8 cellular contexts compared by ENCODE assay signal in genomic region chr3:152961323-152961722, GRCh38.
DNase-seq lines count a peak whose midpoint lies in the region; ATAC-seq, FAIRE-seq and TF ChIP-seq lines count a peak whose summit lies in the region.

No MANE protein-coding gene starts in this region.

- H3K4me1 ChIP-seq in GM12878 (ENCODE audit: control insufficient read depth, insufficient read depth, low read length) (no peaks in the 10 kb centered on the region), mucosa of descending colon (ENCODE audit: low read depth) (no peaks in the 10 kb centered on the region)

- TF ChIP-seq RAD21 in GM12878 (IDR thresholded peaks at IDR 0.05; ENCODE audit: insufficient read depth, low read depth, low read length), result peak; percentile 71

- H3K79me2 ChIP-seq in GM12878 (ENCODE audit: control insufficient read depth, insufficient read depth, low read length), result no peaks in the 10 kb centered on the region

- peak; percentile 63 for DNase-seq in GM12865 (ENCODE audit: low read depth)
- DNase-seq in GM12878 (ENCODE audit: low read depth, low spot score), result peak; percentile 5
- peak in 1 of 3 donors; percentile 64 for DNase-seq in mucosa of descending colon
- no peak for DNase-seq in T-helper 9 cell
- no peak for DNase-seq in superior temporal gyrus (ENCODE audit: extremely low spot score)

- TF ChIP-seq EP300 in GM12878 (IDR thresholded peaks at IDR 0.05; ENCODE audit: borderline replicate concordance in 1 of 2, control insufficient read depth in 1 of 2, low read depth in 2 of 2, low read length in 2 of 2), result no peak

- FAIRE-seq in GM12878 (lab: Jason Lieb, UNC), result peak; percentile 41

- CTCF ChIA-PET in GM12878 (lab: Yijun Ruan, JAX), result interaction anchor here (0.9 to 1.5 kb wide), 2 partner anchors 387 to 439 kb away, joined by 3 to 4 read pairs; no protein-coding TSS in a partner anchor

- no peak overlapping the region for H3K4me2 ChIP-seq in GM12878 (ENCODE audit: control insufficient read depth, insufficient read depth)

- no peaks in the 10 kb centered on the region for H3K27me3 ChIP-seq in GM12878 (replicated peaks in 1 of 2; ENCODE audit: control insufficient read depth in 2 of 2, insufficient read depth in 2 of 2, low read length in 1 of 2)

- POLR2A ChIA-PET in GM12878 (lab: Charles Lee), result no interaction called here

- H2AFZ ChIP-seq in GM12878 (ENCODE audit: control insufficient read depth, low read depth, low read length), result no peak overlapping the region

- H3K9ac ChIP-seq in GM12878 (ENCODE audit: control insufficient read depth, insufficient read depth, low read length), result no peak overlapping the region

- no peak overlapping the region for H3K27ac ChIP-seq in GM12878 (ENCODE audit: control insufficient read depth, insufficient read depth)

- 2% methylated on average over 2 of the region's 2 CpGs for WGBS in GM12878 (ENCODE audit: insufficient coverage, insufficient replicate concordance, low lambda C conversion rate, missing lambda C conversion rate)

- no TSS peak for BruUV-seq in GM12878 (replicated peaks; lab: Mats Ljungman, UMichigan)

- no peak overlapping the region for H3K4me3 ChIP-seq in GM12865 (ENCODE audit: low read depth, low read length)
- H3K4me3 ChIP-seq in GM12878, result no peak overlapping the region
- H3K4me3 ChIP-seq in mucosa of descending colon, result no peak overlapping the region

- TF ChIP-seq POLR2A in GM12878 (IDR thresholded peaks at IDR 0.05; ENCODE audit: low read depth, low read length), result no peak

- in situ Hi-C loops in GM12878 (cut with MboI), result no loop called here

- H3K9me3 ChIP-seq in GM12878 (replicated peaks; ENCODE audit: control insufficient read depth, insufficient read depth, low read length), result no peaks in the 10 kb centered on the region
- H3K9me3 ChIP-seq in mucosa of descending colon, result no peaks in the 10 kb centered on the region

- intact Hi-C loops in GM12878 (cut with micrococcal nuclease; ENCODE audit: unreplicated experiment), result loop anchor here (2.0 to 10.0 kb wide), 2 partner anchors 267 to 487 kb away; no protein-coding TSS in a partner anchor
- intact Hi-C loops in mucosa of descending colon (cut with DNase I, micrococcal nuclease), result no loop called here

- SMC1A ChIA-PET in GM12878 (lab: Charles Lee; ENCODE audit: uncharacterized antibody, unreplicated experiment), result interaction anchor here (0.9 kb wide), 1 partner anchor 266 kb away, joined by 5 read pairs; no protein-coding TSS in a partner anchor

- ATAC-seq in HG03342 (IDR thresholded peaks at IDR 0.05; ENCODE audit: unreplicated experiment) (peak; percentile 69), GM12878 (peak; percentile 67), mucosa of descending colon (peak; percentile 72), GM21526 (IDR thresholded peaks at IDR 0.05; ENCODE audit: low FRiP score, unreplicated experiment) (no peak), GM19455 (IDR thresholded peaks at IDR 0.05; ENCODE audit: unreplicated experiment) (no peak)

- RAD21 ChIA-PET in GM12878 (lab: Charles Lee; ENCODE audit: unreplicated experiment), result no interaction called here

- H4K20me1 ChIP-seq in GM12878 (ENCODE audit: control insufficient read depth, insufficient read depth), result no peaks in the 10 kb centered on the region

- no peaks in the 10 kb centered on the region for H3K36me3 ChIP-seq in GM12878 (ENCODE audit: control insufficient read depth in 2 of 2, insufficient read depth in 2 of 2, low read length in 1 of 2)
- H3K36me3 ChIP-seq in mucosa of descending colon (ENCODE audit: low read depth), result no peaks in the 10 kb centered on the region

- TF ChIP-seq CTCF in GM12865 (IDR thresholded peaks at IDR 0.05; ENCODE audit: insufficient read depth, low read depth, low read length, missing control alignments) (peak; percentile 37), GM12878 (IDR thresholded peaks at IDR 0.05 in 2 of 3, conservative IDR thresholded peaks at IDR 0.05 in 1 of 3; ENCODE audit: control insufficient read depth in 2 of 3, extremely low read depth in 1 of 3, insufficient read depth in 1 of 3, low read depth in 3 of 3, low read length in 3 of 3) (peak; percentile 16 to 36 (median 34); a peak in 4 of 6 replicates), mucosa of descending colon (IDR thresholded peaks at IDR 0.05) (no peak)

TF ChIP-seq in GM12878, 131 proteins besides CTCF, POLR2A, EP300 and RAD21:
- TF ChIP-seq SMC3 (IDR thresholded peaks at IDR 0.05; ENCODE audit: borderline replicate concordance, low read length) (peak; percentile 50; the same call in 1 of the 2 replicates), EZH2 (IDR thresholded peaks at IDR 0.05; ENCODE audit: borderline replicate concordance, control insufficient read depth, low read depth, low read length) (no peak), KAT2A (conservative IDR thresholded peaks at IDR 0.05; ENCODE audit: control insufficient read depth, low read depth, low read length) (no peak), RELA (IDR thresholded peaks at IDR 0.05; ENCODE audit: borderline replicate concordance, partially characterized antibody) (no peak)
TF ChIP-seq in GM12878: peak in this region for 1.

Comparison
In these comparisons a context has a peak if more than half of its experiments do, and no peak if none do; other contexts are left out.
1. DNase-seq: peak in GM12865 (single experiment) and GM12878 (single experiment); none in T-helper 9 cell (single experiment) and superior temporal gyrus (single experiment).
2. ATAC-seq: peak in HG03342 (single experiment), GM12878 (single experiment) and mucosa of descending colon (single experiment); none in GM21526 (single experiment) and GM19455 (single experiment).